Comparison of ENCODE assay signal across 2 cellular contexts in the genomic region with DNA sequence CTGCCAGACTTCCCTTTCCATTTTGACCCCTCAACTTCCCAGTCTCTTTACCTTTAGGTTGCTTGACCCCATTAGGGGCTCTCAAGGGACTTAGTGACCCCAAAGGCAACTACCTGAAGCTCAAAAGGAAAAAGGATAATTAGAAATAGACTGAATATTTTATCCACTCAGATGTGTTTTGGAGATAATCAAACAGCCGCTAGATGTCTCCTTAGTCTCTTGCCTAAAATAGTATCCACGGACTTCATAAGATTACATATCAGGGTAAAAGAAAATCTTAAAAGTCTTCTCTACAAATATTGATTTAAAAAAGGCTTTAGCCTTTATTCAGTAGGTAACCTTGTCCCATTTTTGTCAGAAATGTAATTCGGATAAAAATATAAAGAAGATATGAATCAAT.
TF ChIP-seq lines count a peak whose summit lies in the region.

No MANE protein-coding gene starts in this region.

TF ChIP-seq in SK-N-SH, 30 proteins besides CTCF, POLR2A, EP300 and RAD21 (continued from another document):
- TF ChIP-seq, protein P1, sequence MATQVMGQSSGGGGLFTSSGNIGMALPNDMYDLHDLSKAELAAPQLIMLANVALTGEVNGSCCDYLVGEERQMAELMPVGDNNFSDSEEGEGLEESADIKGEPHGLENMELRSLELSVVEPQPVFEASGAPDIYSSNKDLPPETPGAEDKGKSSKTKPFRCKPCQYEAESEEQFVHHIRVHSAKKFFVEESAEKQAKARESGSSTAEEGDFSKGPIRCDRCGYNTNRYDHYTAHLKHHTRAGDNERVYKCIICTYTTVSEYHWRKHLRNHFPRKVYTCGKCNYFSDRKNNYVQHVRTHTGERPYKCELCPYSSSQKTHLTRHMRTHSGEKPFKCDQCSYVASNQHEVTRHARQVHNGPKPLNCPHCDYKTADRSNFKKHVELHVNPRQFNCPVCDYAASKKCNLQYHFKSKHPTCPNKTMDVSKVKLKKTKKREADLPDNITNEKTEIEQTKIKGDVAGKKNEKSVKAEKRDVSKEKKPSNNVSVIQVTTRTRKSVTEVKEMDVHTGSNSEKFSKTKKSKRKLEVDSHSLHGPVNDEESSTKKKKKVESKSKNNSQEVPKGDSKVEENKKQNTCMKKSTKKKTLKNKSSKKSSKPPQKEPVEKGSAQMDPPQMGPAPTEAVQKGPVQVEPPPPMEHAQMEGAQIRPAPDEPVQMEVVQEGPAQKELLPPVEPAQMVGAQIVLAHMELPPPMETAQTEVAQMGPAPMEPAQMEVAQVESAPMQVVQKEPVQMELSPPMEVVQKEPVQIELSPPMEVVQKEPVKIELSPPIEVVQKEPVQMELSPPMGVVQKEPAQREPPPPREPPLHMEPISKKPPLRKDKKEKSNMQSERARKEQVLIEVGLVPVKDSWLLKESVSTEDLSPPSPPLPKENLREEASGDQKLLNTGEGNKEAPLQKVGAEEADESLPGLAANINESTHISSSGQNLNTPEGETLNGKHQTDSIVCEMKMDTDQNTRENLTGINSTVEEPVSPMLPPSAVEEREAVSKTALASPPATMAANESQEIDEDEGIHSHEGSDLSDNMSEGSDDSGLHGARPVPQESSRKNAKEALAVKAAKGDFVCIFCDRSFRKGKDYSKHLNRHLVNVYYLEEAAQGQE (IDR thresholded peaks at IDR 0.05; ENCODE audit: low read depth, low read length) = no peak
- TF ChIP-seq MAX (IDR thresholded peaks at IDR 0.05; ENCODE audit: low read depth) (no peak), SMC3 (IDR thresholded peaks at IDR 0.05; ENCODE audit: low read depth, low read length) (no peak), MXI1 (IDR thresholded peaks at IDR 0.05; ENCODE audit: low read depth, low read length) (no peak), NFIC (IDR thresholded peaks at IDR 0.05; ENCODE audit: borderline replicate concordance) (no peak), SIN3A (IDR thresholded peaks at IDR 0.05; ENCODE audit: borderline replicate concordance, low read depth, low read length) (no peak), GABPA (IDR thresholded peaks at IDR 0.05; ENCODE audit: low read depth) (no peak), IRF3 (IDR thresholded peaks at IDR 0.05; ENCODE audit: low read depth, low read length) (no peak), RCOR1 (IDR thresholded peaks at IDR 0.05; ENCODE audit: low read length) (no peak)
- TF ChIP-seq, protein P2, sequence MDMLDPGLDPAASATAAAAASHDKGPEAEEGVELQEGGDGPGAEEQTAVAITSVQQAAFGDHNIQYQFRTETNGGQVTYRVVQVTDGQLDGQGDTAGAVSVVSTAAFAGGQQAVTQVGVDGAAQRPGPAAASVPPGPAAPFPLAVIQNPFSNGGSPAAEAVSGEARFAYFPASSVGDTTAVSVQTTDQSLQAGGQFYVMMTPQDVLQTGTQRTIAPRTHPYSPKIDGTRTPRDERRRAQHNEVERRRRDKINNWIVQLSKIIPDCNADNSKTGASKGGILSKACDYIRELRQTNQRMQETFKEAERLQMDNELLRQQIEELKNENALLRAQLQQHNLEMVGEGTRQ (IDR thresholded peaks at IDR 0.05; ENCODE audit: borderline replicate concordance, low read depth, low read length) = no peak

TF ChIP-seq in SK-N-SH treated with all-trans-retinoic acid at 6 μM for 48 hours, 23 proteins besides CTCF, POLR2A, EP300 and RAD21:
- TF ChIP-seq, protein P3, sequence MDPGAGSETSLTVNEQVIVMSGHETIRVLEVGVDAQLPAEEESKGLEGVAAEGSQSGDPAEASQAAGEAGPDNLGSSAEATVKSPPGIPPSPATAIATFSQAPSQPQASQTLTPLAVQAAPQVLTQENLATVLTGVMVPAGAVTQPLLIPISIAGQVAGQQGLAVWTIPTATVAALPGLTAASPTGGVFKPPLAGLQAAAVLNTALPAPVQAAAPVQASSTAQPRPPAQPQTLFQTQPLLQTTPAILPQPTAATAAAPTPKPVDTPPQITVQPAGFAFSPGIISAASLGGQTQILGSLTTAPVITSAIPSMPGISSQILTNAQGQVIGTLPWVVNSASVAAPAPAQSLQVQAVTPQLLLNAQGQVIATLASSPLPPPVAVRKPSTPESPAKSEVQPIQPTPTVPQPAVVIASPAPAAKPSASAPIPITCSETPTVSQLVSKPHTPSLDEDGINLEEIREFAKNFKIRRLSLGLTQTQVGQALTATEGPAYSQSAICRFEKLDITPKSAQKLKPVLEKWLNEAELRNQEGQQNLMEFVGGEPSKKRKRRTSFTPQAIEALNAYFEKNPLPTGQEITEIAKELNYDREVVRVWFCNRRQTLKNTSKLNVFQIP (CRISPR knock-in tag; IDR thresholded peaks at IDR 0.05; ENCODE audit: borderline replicate concordance, low read depth) = no peak
- no peak for TF ChIP-seq TSHZ2 (CRISPR knock-in tag; IDR thresholded peaks at IDR 0.05)
- TF ChIP-seq ZFP3 (CRISPR knock-in tag; IDR thresholded peaks at IDR 0.05) = no peak
- TF ChIP-seq ZNF70 (CRISPR knock-in tag; IDR thresholded peaks at IDR 0.05) = no peak
- no peak for TF ChIP-seq SNAI2 (CRISPR knock-in tag; IDR thresholded peaks at IDR 0.05)
- no peak for TF ChIP-seq ZFP30 (CRISPR knock-in tag; IDR thresholded peaks at IDR 0.05)
- TF ChIP-seq RARB (CRISPR knock-in tag; IDR thresholded peaks at IDR 0.05) = no peak
- TF ChIP-seq PPARA (CRISPR knock-in tag; IDR thresholded peaks at IDR 0.05; ENCODE audit: borderline replicate concordance) = no peak
- TF ChIP-seq ARNTL (CRISPR knock-in tag; IDR thresholded peaks at IDR 0.05; ENCODE audit: borderline replicate concordance, low read depth) = no peak
